8 cellular contexts compared by ENCODE assay signal in the genomic region with DNA sequence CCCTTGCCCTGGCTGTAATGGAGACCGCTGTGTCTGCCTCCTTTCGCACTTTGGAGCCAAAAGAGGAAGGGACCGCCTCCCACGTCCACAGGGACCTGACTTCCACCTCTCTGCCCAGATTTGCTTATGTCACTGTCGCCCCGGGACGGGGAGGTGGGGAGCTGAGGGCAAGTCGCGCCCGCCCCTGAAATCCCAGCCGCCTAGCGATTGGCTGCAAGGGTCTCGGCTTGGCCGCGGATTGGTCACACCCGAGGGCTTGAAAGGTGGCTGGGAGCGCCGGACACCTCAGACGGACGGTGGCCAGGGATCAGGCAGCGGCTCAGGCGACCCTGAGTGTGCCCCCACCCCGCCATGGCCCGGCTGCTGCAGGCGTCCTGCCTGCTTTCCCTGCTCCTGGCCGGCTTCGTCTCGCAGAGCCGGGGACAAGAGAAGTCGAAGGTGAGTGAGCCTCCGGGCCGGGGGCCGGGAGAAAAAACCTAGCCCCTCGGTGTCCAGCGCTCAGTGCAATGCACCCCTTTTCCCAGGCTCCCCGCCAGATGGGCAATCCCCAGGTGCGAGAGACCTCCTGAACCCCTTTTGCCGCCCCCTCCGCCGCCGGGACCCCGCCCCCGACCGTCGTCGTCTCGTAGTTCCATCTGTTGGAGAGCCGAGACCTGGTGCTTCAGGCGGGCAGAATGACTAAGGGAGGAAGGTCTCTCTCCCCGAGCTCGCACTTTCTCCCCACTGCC. TPM values are rescaled to one million over a fixed set of nuclear protein-coding genes. Genes with fewer than 3 reads are reported as not detected.
DNase-seq lines count a peak whose midpoint lies in the region; ATAC-seq and TF ChIP-seq lines count a peak whose summit lies in the region.

A gene with protein sequence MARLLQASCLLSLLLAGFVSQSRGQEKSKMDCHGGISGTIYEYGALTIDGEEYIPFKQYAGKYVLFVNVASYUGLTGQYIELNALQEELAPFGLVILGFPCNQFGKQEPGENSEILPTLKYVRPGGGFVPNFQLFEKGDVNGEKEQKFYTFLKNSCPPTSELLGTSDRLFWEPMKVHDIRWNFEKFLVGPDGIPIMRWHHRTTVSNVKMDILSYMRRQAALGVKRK (plus strand): TSS at position 288 of the 728 bp plus-strand sequence. CDS start 64 bp downstream, at position 352.

- no peak for TF ChIP-seq CTCF in coronary artery (IDR thresholded peaks at IDR 0.05)
- no peak for TF ChIP-seq CTCF in spleen (IDR thresholded peaks at IDR 0.05 in 8 of 11, conservative IDR thresholded peaks at IDR 0.05 in 3 of 11)

- peaks cover 0 to 32% (median 0%) of the 10 kb centered on the region in 6 donors for H3K36me3 ChIP-seq in spleen

- TF ChIP-seq POLR2A in spleen (IDR thresholded peaks at IDR 0.05) = peak in 2 of 3 donors; percentile 48 to 75

- peaks cover 28% of the 10 kb centered on the region for H3K4me1 Mint-ChIP-seq in T-helper 17 cell

- peak within 1 kb of the TSS; percentile 85 for H3K4me3 ChIP-seq in coronary artery
- peak within 1 kb of the TSS; percentile 42 to 80 (median 54) for H3K4me3 ChIP-seq in spleen

- ATAC-seq in GM19043 (IDR thresholded peaks at IDR 0.05; ENCODE audit: low read depth, unreplicated experiment) (peak; percentile 81), HG03469 (IDR thresholded peaks at IDR 0.05; ENCODE audit: unreplicated experiment) (peak; percentile 73), T-helper 17 cell (peak; percentile 54)

- H3K9me3 ChIP-seq in T-helper 17 cell (ENCODE audit: control insufficient read depth, low read length, poor library complexity, severe bottlenecking) = no peaks in the 10 kb centered on the region
- no peaks in the 10 kb centered on the region for H3K9me3 ChIP-seq in spleen

- 2 to 5% (median 3%) methylated on average over 24 to 51 of the region's 51 CpGs for WGBS in spleen, 5 donors

- peak within 1 kb of the TSS; percentile 65 for H3K27ac Mint-ChIP-seq in T-helper 17 cell

- DNase-seq in Ammon's horn (ENCODE audit: low spot score) (peak; percentile 83), T-helper 17 cell (no peak), coronary artery (ENCODE audit: low spot score) (peak; percentile 98), spleen (peak; percentile 93), COR-L47 (lab: John Stamatoyannopoulos, UW) (no peak)

- H3K36me3 Mint-ChIP-seq in T-helper 17 cell (ENCODE audit: low read depth) = peaks cover 3% of the 10 kb centered on the region

- peaks cover 7 to 86% (median 52%) of the 10 kb centered on the region in 6 donors for H3K4me1 ChIP-seq in spleen

- H3K27me3 ChIP-seq in layer of hippocampus (ENCODE audit: control insufficient read depth, insufficient read depth, low read length) = no peaks in the 10 kb centered on the region
- H3K27me3 ChIP-seq in spleen (replicated peaks in 1 of 7) = peaks cover 0 to 9% (median 0%) of the 10 kb centered on the region in 7 donors

- no peaks in the 10 kb centered on the region for H3K27me3 Mint-ChIP-seq in T-helper 17 cell

- H3K4me3 Mint-ChIP-seq in T-helper 17 cell = peak within 1 kb of the TSS; percentile 88

- intact Hi-C loops in spleen (cut with DNase I; ENCODE audit: low total_unique reads) = no loop called here

- H3K27ac ChIP-seq in coronary artery (peak within 1 kb of the TSS; percentile 94 to 97), layer of hippocampus (ENCODE audit: low read depth, low read length) (peak within 1 kb of the TSS; percentile 36), spleen (peak within 1 kb of the TSS in 7 of 8 donors; percentile 82 to 89 (median 85))

RNA-seq across cellular contexts. Expression of the gene that starts here (rescaled TPM):
- under 1 TPM in 1 of 2 donors, not detected in 1; 0.22 TPM for total RNA-seq in T-helper 17 cell
- total RNA-seq in spleen = 100 to 1,000 TPM in 6 of 7 donors, 10 to 100 TPM in 1; 78.7 to 886 (median 416) TPM
- 100 to 1,000 TPM; 158 to 261 (median 256) TPM for polyA plus RNA-seq in spleen

Comparison
In these comparisons a context has a peak if more than half of its experiments do, and no peak if none do; other contexts are left out.
1. RNA of the gene that starts here (total RNA-seq): 78.7 to 886 TPM in spleen; 0.22 TPM in T-helper 17 cell; every median in the first group is over 10 times any median in the second.
2. Peak in ATAC-seq in T-helper 17 cell; RNA of the gene not detected or under 1 TPM.
3. DNase-seq: peak in Ammon's horn (single experiment), coronary artery (single experiment) and spleen (single experiment); none in T-helper 17 cell (0 of 3) and COR-L47 (single experiment).
4. H3K27ac ChIP-seq: peak in every context shown above with its lines; median percentile 96 in coronary artery; 85 in spleen; 36 in layer of hippocampus.
5. Peak in every context shown above with its lines, with median percentiles within 50 percentile points of each other: ATAC-seq.